In the genomic region with DNA sequence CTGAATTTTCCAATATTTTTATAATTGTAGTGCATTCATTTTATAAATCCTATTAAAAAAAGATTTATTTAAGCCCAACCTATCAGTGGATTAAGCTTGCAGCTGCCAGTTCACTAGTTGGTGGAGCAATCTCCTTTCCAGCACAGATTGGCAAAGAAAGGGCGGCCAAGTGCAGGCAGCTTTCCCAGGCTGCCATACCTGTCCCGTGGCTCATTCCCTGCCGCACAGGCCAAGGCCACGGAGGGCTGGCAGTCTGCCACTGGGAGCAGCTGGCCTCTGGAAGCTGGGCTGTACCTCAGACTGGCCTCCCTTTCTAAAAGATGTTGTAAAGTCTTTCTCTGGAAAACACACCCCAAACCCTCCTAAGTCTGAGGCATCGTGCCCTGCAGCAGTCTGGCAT, we compare ENCODE assay signal across 9 cellular contexts.
DNase-seq lines count a peak whose midpoint lies in the region; ATAC-seq and TF ChIP-seq lines count a peak whose summit lies in the region.
"Had no signal": no experiment of that assay in that cellular context is flagged by ENCODE, and none has a peak within 500 bp of the region (broad histone marks: within the 10 kb centered on the region; RNA-seq: fewer than 3 reads in every experiment).

No MANE protein-coding gene starts in this region.

- H3K4me3 ChIP-seq in left ventricle myocardium inferior (no peak overlapping the region), thyroid gland (replicated peaks in 1 of 3) (no peak overlapping the region)

- no peak for TF ChIP-seq CTCF in VCaP (conservative IDR thresholded peaks at IDR 0.05)
- no peak for TF ChIP-seq CTCF in left ventricle myocardium inferior (IDR thresholded peaks at IDR 0.05; ENCODE audit: borderline replicate concordance)
- no peak for TF ChIP-seq CTCF in thyroid gland (IDR thresholded peaks at IDR 0.05)

- peak overlapping the region; percentile 94 for H3K27ac ChIP-seq in VCaP
- H3K27ac ChIP-seq in left ventricle myocardium inferior (replicated peaks): peak overlapping the region; percentile 61
- no peak overlapping the region for H3K27ac ChIP-seq in thyroid gland
- H3K27ac ChIP-seq: HL-60 had no signal

- no peak for TF ChIP-seq POLR2A in thyroid gland (IDR thresholded peaks at IDR 0.05)

- H3K27me3 ChIP-seq in left ventricle myocardium inferior (ENCODE audit: low read depth): no peaks in the 10 kb centered on the region
- no peaks in the 10 kb centered on the region for H3K27me3 ChIP-seq in thyroid gland

- H3K4me1 ChIP-seq in left ventricle myocardium inferior: peaks cover 32% of the 10 kb centered on the region
- H3K4me1 ChIP-seq in thyroid gland: peaks cover 4 to 5% of the 10 kb centered on the region in 2 donors

- H3K9me3 ChIP-seq in left ventricle myocardium inferior (replicated peaks) (no peaks in the 10 kb centered on the region), thyroid gland (no peaks in the 10 kb centered on the region)

- peak; percentile 60 for DNase-seq in HT-29 (ENCODE audit: low spot score)
- DNase-seq in left ventricle myocardium inferior: peak; percentile 86
- peak; percentile 69 to 84 for DNase-seq in thyroid gland
- no peak for DNase-seq in NCI-H128 (lab: John Stamatoyannopoulos, UW; ENCODE audit: unreplicated experiment)
- DNase-seq: cortex of kidney had no signal

- intact Hi-C loops in left ventricle myocardium inferior (cut with micrococcal nuclease) (no loop called here), thyroid gland (cut with DNase I) (no loop called here)

- WGBS in thyroid gland, 2 donors: 57 to 65% methylated on average over 5 of the region's 5 CpGs

- ATAC-seq in HG02571 (IDR thresholded peaks at IDR 0.05; ENCODE audit: unreplicated experiment) (no peak), GM18867 (IDR thresholded peaks at IDR 0.05; ENCODE audit: unreplicated experiment) (no peak)

- H3K36me3 ChIP-seq in left ventricle myocardium inferior (no peaks in the 10 kb centered on the region), thyroid gland (no peaks in the 10 kb centered on the region)

Comparison
In these comparisons a context has a peak if more than half of its experiments do, and no peak if none do; other contexts are left out.
1. H3K27ac ChIP-seq: peak in VCaP (single experiment) and left ventricle myocardium inferior (single experiment); none in thyroid gland (0 of 3).